1 cellular context compared by ENCODE assay signal in the genomic region with DNA sequence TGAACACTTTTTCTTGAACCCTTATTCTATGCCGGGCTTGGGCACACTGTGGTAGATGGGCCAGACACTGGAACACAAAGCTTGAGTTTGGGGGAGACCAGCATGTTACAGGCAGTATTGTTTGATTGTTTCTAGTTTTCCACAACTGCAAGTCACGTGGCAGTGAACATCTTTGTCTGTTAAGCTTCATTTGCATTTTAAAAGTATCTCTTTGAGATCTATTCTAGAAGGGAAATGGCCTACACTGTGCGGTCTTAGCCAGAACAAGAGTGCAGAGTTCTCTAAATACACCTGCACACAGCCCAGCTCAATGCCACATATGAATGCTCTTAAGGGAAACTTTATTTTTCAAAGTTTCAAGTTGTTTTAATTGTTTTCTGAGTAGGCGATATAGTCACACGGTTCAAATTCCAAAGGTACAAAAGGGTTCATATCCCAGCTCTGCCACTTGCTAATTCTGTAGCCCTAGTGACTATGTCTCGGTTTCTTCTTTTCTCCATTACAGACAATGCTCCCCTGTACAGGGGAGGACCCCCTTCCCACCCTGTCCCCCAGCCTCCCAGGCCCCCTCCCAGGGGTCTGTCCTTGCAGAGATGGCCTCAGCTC.
TF ChIP-seq lines count a peak whose summit lies in the region.

No MANE protein-coding gene starts in this region.

TF ChIP-seq in GM12878, 131 proteins besides CTCF, POLR2A, EP300 and RAD21 (continued from another document):
- TF ChIP-seq IRF3 (IDR thresholded peaks at IDR 0.05) (no peak), SKIL (IDR thresholded peaks at IDR 0.05; ENCODE audit: low read depth, poor library complexity, severe bottlenecking) (no peak), MEF2A (IDR thresholded peaks at IDR 0.05; ENCODE audit: insufficient read depth, low read depth, low read length) (0 out of 2 replicates have a peak, but pooled peaks have one; percentile 23), SREBF2 (IDR thresholded peaks at IDR 0.05; ENCODE audit: low read length) (no peak), MTA3 (IDR thresholded peaks at IDR 0.05; ENCODE audit: borderline replicate concordance, low read length) (no peak), ZBED1 (IDR thresholded peaks at IDR 0.05; ENCODE audit: borderline replicate concordance) (no peak)
- TF ChIP-seq, protein P1, sequence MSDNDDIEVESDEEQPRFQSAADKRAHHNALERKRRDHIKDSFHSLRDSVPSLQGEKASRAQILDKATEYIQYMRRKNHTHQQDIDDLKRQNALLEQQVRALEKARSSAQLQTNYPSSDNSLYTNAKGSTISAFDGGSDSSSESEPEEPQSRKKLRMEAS (IDR thresholded peaks at IDR 0.05; ENCODE audit: low read depth, low read length), result 0 out of 2 replicates have a peak, but pooled peaks have one; percentile 27
